Comparison of ENCODE assay signal across 2 cellular contexts in the genomic region with DNA sequence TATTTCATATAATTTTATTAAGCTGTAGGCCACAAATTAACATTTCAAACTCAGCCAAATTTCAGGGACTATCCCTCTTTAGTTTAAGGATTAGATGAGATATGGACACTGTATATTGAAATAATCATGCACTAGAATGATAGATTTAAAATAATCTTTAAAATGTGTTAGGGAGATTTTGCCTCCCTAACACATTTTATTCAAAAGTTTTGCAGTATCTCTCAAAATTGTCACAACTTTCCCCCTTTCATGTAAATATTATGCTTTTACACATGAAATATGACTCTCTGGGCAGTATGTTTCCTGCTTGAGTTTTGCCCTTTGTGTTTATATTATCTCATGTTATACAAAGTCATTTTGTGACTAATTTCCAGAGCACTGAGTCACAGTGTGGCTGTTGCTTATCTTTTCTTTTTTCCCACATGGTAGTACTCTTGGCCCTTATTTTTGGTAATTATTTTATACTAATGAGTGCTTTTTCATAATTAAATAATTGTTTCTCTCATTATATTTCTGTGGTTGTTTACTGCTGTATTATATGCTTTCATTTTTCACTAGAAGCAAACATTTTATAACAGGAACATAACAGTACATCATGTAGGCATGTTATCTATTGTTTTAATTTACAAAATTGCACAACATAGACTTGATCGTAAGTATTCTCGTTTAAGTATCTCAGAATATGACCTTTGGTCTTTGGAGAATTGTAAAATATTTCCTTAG.
TF ChIP-seq lines count a peak whose summit lies in the region.

No MANE protein-coding gene starts in this region.

TF ChIP-seq in GM23338, 12 proteins besides CTCF, POLR2A, EP300 and RAD21 (continues in another document):
- no peak for TF ChIP-seq ZNF331 (CRISPR knock-in tag; IDR thresholded peaks at IDR 0.05; ENCODE audit: low read depth)
- TF ChIP-seq EZH2phosphoT487 (IDR thresholded peaks at IDR 0.05; ENCODE audit: unreplicated experiment) = no peak
- TF ChIP-seq, protein P1, sequence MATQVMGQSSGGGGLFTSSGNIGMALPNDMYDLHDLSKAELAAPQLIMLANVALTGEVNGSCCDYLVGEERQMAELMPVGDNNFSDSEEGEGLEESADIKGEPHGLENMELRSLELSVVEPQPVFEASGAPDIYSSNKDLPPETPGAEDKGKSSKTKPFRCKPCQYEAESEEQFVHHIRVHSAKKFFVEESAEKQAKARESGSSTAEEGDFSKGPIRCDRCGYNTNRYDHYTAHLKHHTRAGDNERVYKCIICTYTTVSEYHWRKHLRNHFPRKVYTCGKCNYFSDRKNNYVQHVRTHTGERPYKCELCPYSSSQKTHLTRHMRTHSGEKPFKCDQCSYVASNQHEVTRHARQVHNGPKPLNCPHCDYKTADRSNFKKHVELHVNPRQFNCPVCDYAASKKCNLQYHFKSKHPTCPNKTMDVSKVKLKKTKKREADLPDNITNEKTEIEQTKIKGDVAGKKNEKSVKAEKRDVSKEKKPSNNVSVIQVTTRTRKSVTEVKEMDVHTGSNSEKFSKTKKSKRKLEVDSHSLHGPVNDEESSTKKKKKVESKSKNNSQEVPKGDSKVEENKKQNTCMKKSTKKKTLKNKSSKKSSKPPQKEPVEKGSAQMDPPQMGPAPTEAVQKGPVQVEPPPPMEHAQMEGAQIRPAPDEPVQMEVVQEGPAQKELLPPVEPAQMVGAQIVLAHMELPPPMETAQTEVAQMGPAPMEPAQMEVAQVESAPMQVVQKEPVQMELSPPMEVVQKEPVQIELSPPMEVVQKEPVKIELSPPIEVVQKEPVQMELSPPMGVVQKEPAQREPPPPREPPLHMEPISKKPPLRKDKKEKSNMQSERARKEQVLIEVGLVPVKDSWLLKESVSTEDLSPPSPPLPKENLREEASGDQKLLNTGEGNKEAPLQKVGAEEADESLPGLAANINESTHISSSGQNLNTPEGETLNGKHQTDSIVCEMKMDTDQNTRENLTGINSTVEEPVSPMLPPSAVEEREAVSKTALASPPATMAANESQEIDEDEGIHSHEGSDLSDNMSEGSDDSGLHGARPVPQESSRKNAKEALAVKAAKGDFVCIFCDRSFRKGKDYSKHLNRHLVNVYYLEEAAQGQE (IDR thresholded peaks at IDR 0.05; ENCODE audit: unreplicated experiment) = no peak
- TF ChIP-seq STAT1 (IDR thresholded peaks at IDR 0.05; ENCODE audit: unreplicated experiment) = no peak
- no peak for TF ChIP-seq CREB1 (CRISPR knock-in tag; IDR thresholded peaks at IDR 0.05; ENCODE audit: low read depth)
- TF ChIP-seq POLR2AphosphoS5 (IDR thresholded peaks at IDR 0.05; ENCODE audit: low read depth) = no peak
- no peak for TF ChIP-seq NANOG (IDR thresholded peaks at IDR 0.05; ENCODE audit: borderline replicate concordance)
- TF ChIP-seq ZNF114 (CRISPR knock-in tag; IDR thresholded peaks at IDR 0.05) = no peak
- no peak for TF ChIP-seq EZH2 (IDR thresholded peaks at IDR 0.05; ENCODE audit: low read depth, unreplicated experiment)
- TF ChIP-seq, protein P2, sequence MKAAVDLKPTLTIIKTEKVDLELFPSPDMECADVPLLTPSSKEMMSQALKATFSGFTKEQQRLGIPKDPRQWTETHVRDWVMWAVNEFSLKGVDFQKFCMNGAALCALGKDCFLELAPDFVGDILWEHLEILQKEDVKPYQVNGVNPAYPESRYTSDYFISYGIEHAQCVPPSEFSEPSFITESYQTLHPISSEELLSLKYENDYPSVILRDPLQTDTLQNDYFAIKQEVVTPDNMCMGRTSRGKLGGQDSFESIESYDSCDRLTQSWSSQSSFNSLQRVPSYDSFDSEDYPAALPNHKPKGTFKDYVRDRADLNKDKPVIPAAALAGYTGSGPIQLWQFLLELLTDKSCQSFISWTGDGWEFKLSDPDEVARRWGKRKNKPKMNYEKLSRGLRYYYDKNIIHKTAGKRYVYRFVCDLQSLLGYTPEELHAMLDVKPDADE (IDR thresholded peaks at IDR 0.05) = no peak

TF ChIP-seq in SK-N-SH, 30 proteins besides CTCF, POLR2A, EP300 and RAD21:
- peak; percentile 68 for TF ChIP-seq FOSL2 (IDR thresholded peaks at IDR 0.05; ENCODE audit: borderline replicate concordance, low read depth)
- no peak for TF ChIP-seq FOXJ3 (CRISPR knock-in tag; IDR thresholded peaks at IDR 0.05)
- TF ChIP-seq TCF12 (IDR thresholded peaks at IDR 0.05) = peak; percentile 55
- peak; percentile 43 for TF ChIP-seq JUND (IDR thresholded peaks at IDR 0.05)
